Comparison of ENCODE assay signal across 13 cellular contexts in the genomic region with DNA sequence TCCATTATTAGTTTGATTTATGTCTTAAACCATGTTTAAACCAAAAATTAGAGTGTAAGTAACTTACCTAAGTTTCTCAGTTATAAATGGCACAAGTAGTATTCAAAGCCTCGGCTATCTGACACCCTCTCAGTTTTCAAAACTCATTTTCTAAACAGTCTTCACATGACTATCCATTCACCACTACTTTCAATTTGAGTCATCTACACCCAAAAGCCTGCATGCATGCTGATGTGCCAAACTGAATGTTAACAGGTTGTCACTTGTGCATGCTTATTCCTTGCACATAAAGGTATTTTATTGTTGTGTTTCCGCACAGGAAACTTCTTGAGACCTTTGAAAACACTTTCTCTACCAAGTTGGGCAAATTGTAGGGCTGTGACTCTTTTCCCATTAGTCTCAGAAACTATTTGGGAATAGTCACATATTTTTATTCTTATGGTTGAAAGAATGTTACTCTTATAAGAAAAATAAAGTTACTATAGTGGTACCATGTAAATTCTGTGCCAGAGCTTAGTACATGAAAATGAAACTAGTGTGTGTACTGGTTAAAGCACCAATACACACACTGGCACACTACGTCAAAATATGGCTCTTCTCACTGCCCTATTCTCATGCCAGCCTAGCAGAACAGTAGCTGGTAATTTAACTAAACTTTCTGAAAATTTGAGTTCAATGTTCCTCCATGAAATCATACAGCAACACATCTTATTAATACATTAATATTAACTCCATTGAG. TPM values are rescaled to one million over a fixed set of nuclear protein-coding genes. Genes with fewer than 3 reads are reported as not detected.
DNase-seq lines count a peak whose midpoint lies in the region; ATAC-seq and TF ChIP-seq lines count a peak whose summit lies in the region.
"Had no signal": no experiment of that assay in that cellular context is flagged by ENCODE, and none has a peak within 500 bp of the region (broad histone marks: within the 10 kb centered on the region; RNA-seq: fewer than 3 reads in every experiment).

No MANE protein-coding gene starts in this region.

- ATAC-seq in GM18505 (IDR thresholded peaks at IDR 0.05; ENCODE audit: unreplicated experiment), result peak; percentile 94
- ATAC-seq in GM19455 (IDR thresholded peaks at IDR 0.05; ENCODE audit: unreplicated experiment), result peak; percentile 85
- ATAC-seq in HG02870 (IDR thresholded peaks at IDR 0.05; ENCODE audit: unreplicated experiment), result peak; percentile 92
- peak; percentile 92 for ATAC-seq in HG03520 (IDR thresholded peaks at IDR 0.05; ENCODE audit: unreplicated experiment)
- no peak for ATAC-seq in sciatic nerve
- ATAC-seq: activated CD8-positive, alpha-beta T cell treated with anti-CD3 and anti-CD28 coated beads for 36 hours had no signal

- H3K36me3 ChIP-seq in tibial artery, result no peaks in the 10 kb centered on the region

- no peak for TF ChIP-seq POLR2A in GM18505 (IDR thresholded peaks at IDR 0.05; ENCODE audit: borderline replicate concordance, extremely low read depth, insufficient read depth, insufficient read length)

- no peak for DNase-seq in effector CD4-positive, alpha-beta T cell
- DNase-seq in stimulated activated CD4-positive, alpha-beta T cell treated with anti-CD3 and anti-CD28 coated beads, Interleukin-4, amount 100 ng/mL, for 1 hour, result no peak
- no peak for DNase-seq in tibial artery
- no peak for DNase-seq in sciatic nerve (ENCODE audit: low spot score)
- DNase-seq: activated CD8-positive, alpha-beta T cell treated with anti-CD3 and anti-CD28 coated beads for 36 hours; NCI-H1417 had no signal

- no peaks in the 10 kb centered on the region for H3K9me3 ChIP-seq in tibial artery

- no peak overlapping the region for H3K4me3 ChIP-seq in tibial artery

- no peak overlapping the region for H3K27ac ChIP-seq in tibial artery

- peaks cover 0 to 18% (median 7%) of the 10 kb centered on the region in 4 donors for H3K4me1 ChIP-seq in tibial artery

- intact Hi-C loops in tibial artery (cut with DNase I; ENCODE audit: low total_unique reads) (no loop called here), sciatic nerve (cut with DNase I) (no loop called here)

- H3K27me3 ChIP-seq in tibial artery, result no peaks in the 10 kb centered on the region

- TF ChIP-seq CTCF in tibial artery (IDR thresholded peaks at IDR 0.05), result no peak

RNA-seq across cellular contexts. Expression of gene OR51E2, which starts 2.2 kb away (rescaled TPM):
- total RNA-seq in sciatic nerve, result 0.45 TPM
- total RNA-seq: activated CD8-positive, alpha-beta T cell treated with anti-CD3 and anti-CD28 coated beads for 36 hours; B cell; mesenteric fat pad; pulmonary artery endothelial cell had no signal

RNA-seq across cellular contexts. Expression of gene MMP26, which starts 4.7 kb away (rescaled TPM):
- not detected for total RNA-seq in sciatic nerve
- total RNA-seq: activated CD8-positive, alpha-beta T cell treated with anti-CD3 and anti-CD28 coated beads for 36 hours; B cell; mesenteric fat pad; pulmonary artery endothelial cell had no signal

RNA-seq across cellular contexts. Expression of gene OR51E1, which starts 56.1 kb away (rescaled TPM):
- 1.4 TPM for total RNA-seq in sciatic nerve
- total RNA-seq: activated CD8-positive, alpha-beta T cell treated with anti-CD3 and anti-CD28 coated beads for 36 hours; B cell; pulmonary artery endothelial cell had no signal
